4 cellular contexts compared by ENCODE assay signal in the genomic region with DNA sequence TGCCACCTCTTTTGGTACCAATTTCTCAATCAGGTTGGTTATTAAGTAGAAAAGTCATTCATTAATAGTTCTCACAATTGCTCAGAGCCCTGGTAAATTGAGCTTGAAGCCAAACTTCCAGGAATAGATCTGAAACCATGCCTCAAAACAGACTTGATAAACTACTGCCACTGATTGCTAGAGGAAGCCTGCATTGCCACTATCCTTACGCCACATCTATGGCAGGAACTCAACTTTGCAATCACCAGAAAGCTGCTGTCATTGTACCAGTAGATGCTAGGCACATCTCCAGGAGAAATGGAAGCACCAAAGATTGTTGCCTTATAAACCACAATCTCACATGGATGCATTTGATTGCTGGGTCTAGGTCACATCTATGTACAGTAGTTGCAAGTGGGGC. TPM values are rescaled to one million over a fixed set of nuclear protein-coding genes. Genes with fewer than 3 reads are reported as not detected.
"Had no signal": no experiment of that assay in that cellular context is flagged by ENCODE, and none has a peak within 500 bp of the region (broad histone marks: within the 10 kb centered on the region; RNA-seq: fewer than 3 reads in every experiment).

No MANE protein-coding gene starts in this region.

- ATAC-seq: GM12878 had no signal

- DNase-seq: GDM1, GF-D8 had no signal

- H3K4me3 ChIP-seq: GM12878 had no signal

RNA-seq across cellular contexts. Expression of gene TSPAN7, which starts 21.6 kb away (rescaled TPM):
- total RNA-seq: G401, GM12878 had no signal
